In the genomic region with DNA sequence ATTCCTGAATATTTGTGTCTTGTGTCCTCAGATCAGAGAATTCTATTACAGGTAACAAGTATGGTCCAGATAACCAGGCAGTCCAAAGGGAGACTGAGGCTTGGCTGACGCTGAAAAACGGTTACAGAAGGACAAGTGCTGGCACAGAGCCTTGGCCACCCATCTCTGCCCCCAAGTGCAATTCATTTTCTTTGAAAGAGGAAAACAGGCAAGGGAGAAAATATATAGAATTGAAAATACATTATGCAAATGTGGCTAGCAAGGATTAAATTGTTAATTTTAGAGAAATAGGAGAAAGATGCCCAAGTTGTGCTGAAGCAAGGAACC, we compare ENCODE assay signal across 8 cellular contexts. TPM values are rescaled to one million over a fixed set of nuclear protein-coding genes. Genes with fewer than 3 reads are reported as not detected.
A peak's percentile ranks its signal among the peaks of the same experiment; 100 is the strongest.
DNase-seq lines count a peak whose midpoint lies in the region; ATAC-seq and TF ChIP-seq lines count a peak whose summit lies in the region.

No MANE protein-coding gene starts in this region.

- H3K27me3 Mint-ChIP-seq in activated T-cell treated with anti-CD3 and anti-CD28 coated beads, Interleukin-2, amount 50 U/mL, for 24 hours: peaks cover 60% of the 10 kb centered on the region

- H3K23ac ChIP-seq in mesenchymal stem cell (ENCODE audit: low read length in 2 of 2): no peak overlapping the region

- peak overlapping the region; percentile 73 for H3K27ac ChIP-seq in mesenchymal stem cell (ENCODE audit: low read length, poor library complexity, severe bottlenecking)
- peak overlapping the region; percentile 82 to 87 for H3K27ac ChIP-seq in tibial artery

- H3K4ac ChIP-seq in mesenchymal stem cell (ENCODE audit: low read depth in 1 of 2, low read length in 2 of 2): peak overlapping the region in 1 of 2 experiments; percentile 61

- H3K36me3 Mint-ChIP-seq in activated T-cell treated with anti-CD3 and anti-CD28 coated beads, Interleukin-2, amount 50 U/mL, for 24 hours (ENCODE audit: low read depth): peaks cover 11% of the 10 kb centered on the region

- H3K79me1 ChIP-seq in mesenchymal stem cell (replicated peaks; ENCODE audit: low read length, poor library complexity, severe bottlenecking): peaks cover 2% of the 10 kb centered on the region

- H3K9me3 Mint-ChIP-seq in activated T-cell treated with anti-CD3 and anti-CD28 coated beads, Interleukin-2, amount 50 U/mL, for 24 hours: no peaks in the 10 kb centered on the region

- H2BK5ac ChIP-seq in mesenchymal stem cell (ENCODE audit: low read depth, low read length, poor library complexity, severe bottlenecking): no peak overlapping the region

- ATAC-seq in HG02840 (IDR thresholded peaks at IDR 0.05; ENCODE audit: low FRiP score, unreplicated experiment): no peak

- DNase-seq in activated T-cell treated with anti-CD3 and anti-CD28 coated beads, Interleukin-2, amount 50 U/mL, for 24 hours: no peak
- no peak for DNase-seq in activated T-cell treated with anti-CD3 and anti-CD28 coated beads, Interleukin-2, amount 50 U/mL, for 48 hours
- no peak for DNase-seq in astrocyte of the spinal cord (ENCODE audit: low read depth, low spot score)
- DNase-seq in mesenchymal stem cell: no peak
- no peak for DNase-seq in tibial artery
- DNase-seq in hepatic stellate cell (ENCODE audit: low spot score): no peak
- DNase-seq in RKO (ENCODE audit: low spot score): no peak

- H2AK5ac ChIP-seq in mesenchymal stem cell (ENCODE audit: low read length, severe bottlenecking): peak overlapping the region; percentile 64

- H3K9me3 ChIP-seq in mesenchymal stem cell (ENCODE audit: control insufficient read depth, low read length) (no peaks in the 10 kb centered on the region), tibial artery (no peaks in the 10 kb centered on the region)

- H3K9ac ChIP-seq in mesenchymal stem cell (ENCODE audit: low read length): peak overlapping the region; percentile 67

- no peak overlapping the region for H2AFZ ChIP-seq in mesenchymal stem cell (ENCODE audit: low read depth, low read length)

- 82% methylated on average over 2 of the region's 2 CpGs for WGBS in mesenchymal stem cell

- TF ChIP-seq CTCF in astrocyte of the spinal cord (IDR thresholded peaks at IDR 0.05; ENCODE audit: low read depth, low read length): no peak
- TF ChIP-seq CTCF in tibial artery (IDR thresholded peaks at IDR 0.05): no peak

- in situ Hi-C loops in astrocyte of the spinal cord (cut with HindIII; ENCODE audit: low sequenced_read_pairs): no loop called here

- H3K4me3 ChIP-seq in astrocyte of the spinal cord (ENCODE audit: low read depth, low read length): peak overlapping the region; percentile 57
- H3K4me3 ChIP-seq in mesenchymal stem cell (ENCODE audit: insufficient read depth in 1 of 2, low read depth in 1 of 2, low read length in 2 of 2): peak overlapping the region in 1 of 2 experiments; percentile 79
- H3K4me3 ChIP-seq in tibial artery: peak overlapping the region; percentile 66 to 69

- H4K91ac ChIP-seq in mesenchymal stem cell (ENCODE audit: low read length): no peak overlapping the region

- H2BK120ac ChIP-seq in mesenchymal stem cell (ENCODE audit: low read depth, low read length): no peak overlapping the region

- peak overlapping the region; percentile 75 for H3K4me3 Mint-ChIP-seq in activated T-cell treated with anti-CD3 and anti-CD28 coated beads, Interleukin-2, amount 50 U/mL, for 24 hours

- no peak overlapping the region for H3K27ac Mint-ChIP-seq in activated T-cell treated with anti-CD3 and anti-CD28 coated beads, Interleukin-2, amount 50 U/mL, for 24 hours

- H2BK15ac ChIP-seq in mesenchymal stem cell (ENCODE audit: low read depth, poor library complexity, severe bottlenecking): no peak overlapping the region

- intact Hi-C loops in tibial artery (cut with DNase I; ENCODE audit: low total_unique reads): loop anchor here (5.0 kb wide), 1 partner anchor 44 kb away; no protein-coding TSS in a partner anchor

- no peak overlapping the region for H4K8ac ChIP-seq in mesenchymal stem cell (ENCODE audit: low read length)

- H3K36me3 ChIP-seq in mesenchymal stem cell (ENCODE audit: control insufficient read depth in 1 of 2, insufficient read depth in 2 of 2, low read depth in 1 of 2, low read length in 2 of 2): peaks cover 0 to 17% of the 10 kb centered on the region in 2 experiments
- H3K36me3 ChIP-seq in tibial artery: peaks cover 0 to 8% (median 3%) of the 10 kb centered on the region in 3 donors

- H2BK12ac ChIP-seq in mesenchymal stem cell (ENCODE audit: low read length in 2 of 2): peak overlapping the region in 1 of 2 experiments; percentile 39

- peak overlapping the region; percentile 87 for H3K4me2 ChIP-seq in mesenchymal stem cell (ENCODE audit: low read length, poor library complexity, severe bottlenecking)

- peaks cover 19% of the 10 kb centered on the region for H3K4me1 Mint-ChIP-seq in activated T-cell treated with anti-CD3 and anti-CD28 coated beads, Interleukin-2, amount 50 U/mL, for 24 hours (ENCODE audit: low read depth)

- H3K14ac ChIP-seq in mesenchymal stem cell (ENCODE audit: low read length in 2 of 2): no peak overlapping the region

- H3K18ac ChIP-seq in mesenchymal stem cell (ENCODE audit: low read depth in 1 of 2, low read length in 2 of 2): peak overlapping the region in 1 of 2 experiments; percentile 4

- H3K4me1 ChIP-seq in mesenchymal stem cell (ENCODE audit: control insufficient read depth, insufficient read depth, low read depth, low read length): peaks cover 9% of the 10 kb centered on the region
- H3K4me1 ChIP-seq in tibial artery: peaks cover 0 to 56% (median 25%) of the 10 kb centered on the region in 4 donors

- H3K27me3 ChIP-seq in mesenchymal stem cell (ENCODE audit: control insufficient read depth in 1 of 2, insufficient read depth in 1 of 2, low read length in 2 of 2) (no peaks in the 10 kb centered on the region), tibial artery (no peaks in the 10 kb centered on the region)

RNA-seq across cellular contexts. Expression of a gene that starts 1.2 kb away (rescaled TPM):
- 42.3 TPM for polyA plus RNA-seq in mesenchymal stem cell (2013, experiment 1 of 2)
- 43.1 TPM for polyA plus RNA-seq in mesenchymal stem cell (2013, experiment 2 of 2)

RNA-seq across cellular contexts. Expression of a gene that starts 29.8 kb away (rescaled TPM):
- polyA plus RNA-seq in mesenchymal stem cell (2013, experiment 1 of 2): 80.5 TPM
- 87.1 TPM for polyA plus RNA-seq in mesenchymal stem cell (2013, experiment 2 of 2)
